34 cellular contexts compared by ENCODE assay signal in the genomic region with DNA sequence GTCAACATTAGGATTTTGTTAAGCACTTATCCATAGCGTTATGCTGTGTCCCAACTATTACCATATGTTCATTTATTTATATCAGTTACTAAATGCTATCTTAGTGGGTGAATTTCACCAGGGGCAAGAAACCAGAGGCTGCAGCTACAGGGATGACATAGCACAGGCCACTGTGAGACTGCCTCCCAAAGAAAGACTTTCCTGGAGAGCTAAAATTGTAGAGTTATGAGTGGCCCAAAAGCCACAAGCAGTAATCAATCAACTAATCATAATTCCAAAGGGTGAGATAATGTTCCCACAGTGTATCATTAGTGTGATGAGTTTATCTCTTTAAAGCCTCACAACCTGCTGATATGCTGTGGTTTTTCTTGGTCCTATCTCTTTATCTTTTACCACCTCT. TPM values are rescaled to one million over a fixed set of nuclear protein-coding genes. Genes with fewer than 3 reads are reported as not detected.
"Had no signal": no experiment of that assay in that cellular context is flagged by ENCODE, and none has a peak within 500 bp of the region (broad histone marks: within the 10 kb centered on the region; RNA-seq: fewer than 3 reads in every experiment).

No MANE protein-coding gene starts in this region.

- FAIRE-seq: bronchial epithelial cell had no signal

- H3K4me3 ChIP-seq: ascending aorta, PC-9, SJSA1 had no signal

- H3K27ac ChIP-seq: ascending aorta, PC-9, SJSA1, WERI-Rb-1 had no signal

- DNase-seq: activated CD4-positive, alpha-beta memory T cell treated with anti-CD3 and anti-CD28 coated beads, Interleukin-2, amount 10 ng/mL, durations not matched to agents 7 days and 5 days; activated CD4-positive, alpha-beta T cell treated with anti-CD3 and anti-CD28 coated beads for 1 hour; activated CD4-positive, alpha-beta T cell treated with anti-CD3 and anti-CD28 coated beads for 48 hours; activated CD4-positive, CD25-positive, alpha-beta regulatory T cell; activated CD8-positive, alpha-beta memory T cell treated with anti-CD3 and anti-CD28 coated beads for 24 hours; activated CD8-positive, alpha-beta memory T cell treated with anti-CD3 and anti-CD28 coated beads, Interleukin-2, amount 10 ng/mL, durations not matched to agents 7 days and 5 days; activated CD8-positive, alpha-beta memory T cell treated with anti-CD3 and anti-CD28 coated beads, Interleukin-2, amount 50 U/mL, for 48 hours; activated effector memory CD4-positive, alpha-beta T cell treated with Interleukin-2 at 50 U/mL for 16 hours; activated naive CD4-positive, alpha-beta T cell treated with anti-CD3 and anti-CD28 coated beads, Interleukin-2, amount 50 U/mL, for 16 hours; activated naive CD8-positive, alpha-beta T cell treated with anti-CD3 and anti-CD28 coated beads for 36 hours; activated T-cell treated with anti-CD3 and anti-CD28 coated beads, Interleukin-2, amount 50 U/mL, for 48 hours; amygdala; central memory CD4-positive, alpha-beta T cell; Karpas-422; KBM-7; NCI-H1105; NCI-H1417 treated with DMSO at 0.1 percent for 48 hours; NCI-H187 treated with DMSO at 0.1 percent for 48 hours; NCI-H2081; NCI-H2171 treated with DMSO at 0.1 percent for 48 hours; NCI-H2227 treated with DMSO at 0.1 percent for 48 hours; NCI-H446 treated with DMSO at 0.1 percent for 48 hours; NCI-H524; NK-92 treated with Interleukin-12 subunit alpha and Interleukin-12 subunit beta, amount 100 ng/mL, for 24 hours; PC-9; SHP77 treated with DMSO at 0.1 percent for 48 hours; SW 1271; T-helper 1 cell; T-helper 2 cell; T-helper 9 cell; WERI-Rb-1 had no signal

- H3K9me3 ChIP-seq: ascending aorta, SJSA1 had no signal

- H3K36me3 ChIP-seq: ascending aorta, SJSA1, WERI-Rb-1 had no signal

- H3K27me3 ChIP-seq: ascending aorta, SJSA1 had no signal

- H2AFZ ChIP-seq: PC-9 had no signal

- H3K4me2 ChIP-seq: PC-9 had no signal

- H3K4me1 ChIP-seq: ascending aorta had no signal

RNA-seq across cellular contexts. Expression of a gene that starts 3.8 kb away (rescaled TPM):
- total RNA-seq: activated CD4-positive, alpha-beta memory T cell treated with anti-CD3 and anti-CD28 coated beads, Interleukin-2, amount 10 ng/mL, durations not matched to agents 7 days and 5 days; activated CD8-positive, alpha-beta memory T cell treated with anti-CD3 and anti-CD28 coated beads, Interleukin-2, amount 10 ng/mL, durations not matched to agents 7 days and 5 days had no signal
